In genomic region chr5:173815571-173815970, GRCh38 we compare ENCODE assay signal across 2 cellular contexts.
TF ChIP-seq lines count a peak whose summit lies in the region.

No MANE protein-coding gene starts in this region.

TF ChIP-seq in IMR-90, 13 proteins besides CTCF, POLR2A, EP300 and RAD21:
- no peak for TF ChIP-seq RCOR1 (IDR thresholded peaks at IDR 0.05; ENCODE audit: insufficient replicate concordance, low read length)
- no peak for TF ChIP-seq SMC3 (IDR thresholded peaks at IDR 0.05; ENCODE audit: low read depth, low read length)
- no peak for TF ChIP-seq MAFK (IDR thresholded peaks at IDR 0.05; ENCODE audit: low read depth, low read length)
- no peak for TF ChIP-seq BHLHE40 (IDR thresholded peaks at IDR 0.05; ENCODE audit: low read depth, low read length)
- TF ChIP-seq NFE2L2 (IDR thresholded peaks at IDR 0.05; ENCODE audit: low read depth, low read length) = no peak
- TF ChIP-seq RFX5 (IDR thresholded peaks at IDR 0.05; ENCODE audit: low read depth, low read length) = no peak
- no peak for TF ChIP-seq MXI1 (IDR thresholded peaks at IDR 0.05; ENCODE audit: borderline replicate concordance, low read depth, low read length)
- no peak for TF ChIP-seq MAZ (IDR thresholded peaks at IDR 0.05; ENCODE audit: borderline replicate concordance, low read depth, low read length)
TF ChIP-seq in IMR-90: peak in this region for 0.

TF ChIP-seq in H1, 55 proteins besides CTCF, POLR2A, EP300 and RAD21:
- no peak for TF ChIP-seq ATF3 (IDR thresholded peaks at IDR 0.05; ENCODE audit: insufficient read depth, low read depth, low read length)
- no peak for TF ChIP-seq SIN3A (conservative IDR thresholded peaks at IDR 0.05 in 1 of 2, IDR thresholded peaks at IDR 0.05 in 1 of 2; ENCODE audit: low read depth in 1 of 2, low read length in 2 of 2)
- TF ChIP-seq TEAD4 (IDR thresholded peaks at IDR 0.05; ENCODE audit: low read depth, low read length) = no peak
- no peak for TF ChIP-seq SIX5 (IDR thresholded peaks at IDR 0.05; ENCODE audit: low read depth, low read length)
- no peak for TF ChIP-seq TAF1 (IDR thresholded peaks at IDR 0.05; ENCODE audit: low read depth, low read length)
- TF ChIP-seq HDAC6 (IDR thresholded peaks at IDR 0.05; ENCODE audit: low read depth, low read length) = no peak
- TF ChIP-seq ASH2L (IDR thresholded peaks at IDR 0.05; ENCODE audit: low read length) = no peak
- TF ChIP-seq MAFK (IDR thresholded peaks at IDR 0.05; ENCODE audit: low read depth, low read length) = no peak
- TF ChIP-seq TCF12 (IDR thresholded peaks at IDR 0.05; ENCODE audit: low read depth, low read length) = no peak
- no peak for TF ChIP-seq RNF2 (IDR thresholded peaks at IDR 0.05; ENCODE audit: borderline replicate concordance, low read depth, low read length, missing control alignments, poor library complexity, severe bottlenecking)
- no peak for TF ChIP-seq CTBP2 (IDR thresholded peaks at IDR 0.05; ENCODE audit: borderline replicate concordance, insufficient read depth, insufficient read length, low read length)
- TF ChIP-seq SP4 (IDR thresholded peaks at IDR 0.05; ENCODE audit: low read length) = no peak
- no peak for TF ChIP-seq SIRT6 (IDR thresholded peaks at IDR 0.05; ENCODE audit: low read length)
- no peak for TF ChIP-seq FOSL1 (IDR thresholded peaks at IDR 0.05; ENCODE audit: insufficient read depth, low read depth, low read length)
